ENCODE assay signal across 8 cellular contexts in genomic region chr15:61820212-61820611, GRCh38.
"Had no signal": no experiment of that assay in that cellular context is flagged by ENCODE, and none has a peak within 500 bp of the region (broad histone marks: within the 10 kb centered on the region; RNA-seq: fewer than 3 reads in every experiment).

No MANE protein-coding gene starts in this region.

- H3K4me3 Mint-ChIP-seq: IgD-negative memory B cell had no signal

- H3K27ac Mint-ChIP-seq: IgD-negative memory B cell had no signal

- H3K27ac ChIP-seq: HL-60 had no signal

- DNase-seq: IMR-90, KBM-7, KG1 had no signal

- H3K4me1 Mint-ChIP-seq: IgD-negative memory B cell had no signal

- H3K4me3 ChIP-seq: K562 had no signal

- H3K36me3 Mint-ChIP-seq: IgD-negative memory B cell had no signal

- FAIRE-seq: HepG2, HTR-8/SVneo, K562 had no signal
